Comparison of ENCODE assay signal across 1 cellular context in genomic region chr9:68702493-68702892, GRCh38.
TF ChIP-seq lines count a peak whose summit lies in the region.

No MANE protein-coding gene starts in this region.

TF ChIP-seq in HepG2, 621 proteins besides CTCF, POLR2A, EP300 and RAD21 (continued from another document):
- 0 out of 2 replicates have a peak, but pooled peaks have one; percentile 47 for TF ChIP-seq HMGXB3 (CRISPR knock-in tag; IDR thresholded peaks at IDR 0.05; ENCODE audit: borderline replicate concordance)
- TF ChIP-seq HNF4G (IDR thresholded peaks at IDR 0.05; ENCODE audit: borderline replicate concordance, low read depth, low read length): no peak
- TF ChIP-seq HNF4G (CRISPR knock-in tag; IDR thresholded peaks at IDR 0.05; ENCODE audit: borderline replicate concordance, low read depth): no peak
- no peak for TF ChIP-seq TERF1 (CRISPR knock-in tag; IDR thresholded peaks at IDR 0.05)
- TF ChIP-seq THAP8 (CRISPR knock-in tag; IDR thresholded peaks at IDR 0.05; ENCODE audit: borderline replicate concordance): no peak
- TF ChIP-seq ATAD3A (CRISPR knock-in tag; IDR thresholded peaks at IDR 0.05): no peak
- TF ChIP-seq ZNF276 (CRISPR knock-in tag; IDR thresholded peaks at IDR 0.05; ENCODE audit: low read depth): no peak
- no peak for TF ChIP-seq NFE2L2 (IDR thresholded peaks at IDR 0.05; ENCODE audit: low read length)
- peak; percentile 78 for TF ChIP-seq FOSL2 (CRISPR knock-in tag; IDR thresholded peaks at IDR 0.05)
- 0 out of 2 replicates have a peak, but pooled peaks have one; percentile 12 for TF ChIP-seq SAP130 (CRISPR knock-in tag; IDR thresholded peaks at IDR 0.05; ENCODE audit: low read depth)
TF ChIP-seq in HepG2: peak in this region for 4.
